ENCODE assay signal across 1 cellular context in genomic region chr12:106773945-106774807, GRCh38.
TF ChIP-seq lines count a peak whose summit lies in the region.

A gene with protein sequence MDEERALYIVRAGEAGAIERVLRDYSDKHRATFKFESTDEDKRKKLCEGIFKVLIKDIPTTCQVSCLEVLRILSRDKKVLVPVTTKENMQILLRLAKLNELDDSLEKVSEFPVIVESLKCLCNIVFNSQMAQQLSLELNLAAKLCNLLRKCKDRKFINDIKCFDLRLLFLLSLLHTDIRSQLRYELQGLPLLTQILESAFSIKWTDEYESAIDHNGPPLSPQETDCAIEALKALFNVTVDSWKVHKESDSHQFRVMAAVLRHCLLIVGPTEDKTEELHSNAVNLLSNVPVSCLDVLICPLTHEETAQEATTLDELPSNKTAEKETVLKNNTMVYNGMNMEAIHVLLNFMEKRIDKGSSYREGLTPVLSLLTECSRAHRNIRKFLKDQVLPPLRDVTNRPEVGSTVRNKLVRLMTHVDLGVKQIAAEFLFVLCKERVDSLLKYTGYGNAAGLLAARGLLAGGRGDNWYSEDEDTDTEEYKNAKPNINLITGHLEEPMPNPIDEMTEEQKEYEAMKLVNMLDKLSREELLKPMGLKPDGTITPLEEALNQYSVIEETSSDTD (plus strand): TSS chr12:106774682. CDS start chr12:106774746, 64 bp downstream.

TF ChIP-seq in K562, 482 proteins besides CTCF, POLR2A, EP300 and RAD21 (continued from another document):
- TF ChIP-seq, protein P1, sequence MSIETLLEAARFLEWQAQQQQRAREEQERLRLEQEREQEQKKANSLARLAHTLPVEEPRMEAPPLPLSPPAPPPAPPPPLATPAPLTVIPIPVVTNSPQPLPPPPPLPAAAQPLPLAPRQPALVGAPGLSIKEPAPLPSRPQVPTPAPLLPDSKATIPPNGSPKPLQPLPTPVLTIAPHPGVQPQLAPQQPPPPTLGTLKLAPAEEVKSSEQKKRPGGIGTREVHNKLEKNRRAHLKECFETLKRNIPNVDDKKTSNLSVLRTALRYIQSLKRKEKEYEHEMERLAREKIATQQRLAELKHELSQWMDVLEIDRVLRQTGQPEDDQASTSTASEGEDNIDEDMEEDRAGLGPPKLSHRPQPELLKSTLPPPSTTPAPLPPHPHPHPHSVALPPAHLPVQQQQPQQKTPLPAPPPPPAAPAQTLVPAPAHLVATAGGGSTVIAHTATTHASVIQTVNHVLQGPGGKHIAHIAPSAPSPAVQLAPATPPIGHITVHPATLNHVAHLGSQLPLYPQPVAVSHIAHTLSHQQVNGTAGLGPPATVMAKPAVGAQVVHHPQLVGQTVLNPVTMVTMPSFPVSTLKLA (conservative IDR thresholded peaks at IDR 0.05) = peak; percentile 29 to 67; a peak in 3 of 4 replicates
- TF ChIP-seq, protein P2, sequence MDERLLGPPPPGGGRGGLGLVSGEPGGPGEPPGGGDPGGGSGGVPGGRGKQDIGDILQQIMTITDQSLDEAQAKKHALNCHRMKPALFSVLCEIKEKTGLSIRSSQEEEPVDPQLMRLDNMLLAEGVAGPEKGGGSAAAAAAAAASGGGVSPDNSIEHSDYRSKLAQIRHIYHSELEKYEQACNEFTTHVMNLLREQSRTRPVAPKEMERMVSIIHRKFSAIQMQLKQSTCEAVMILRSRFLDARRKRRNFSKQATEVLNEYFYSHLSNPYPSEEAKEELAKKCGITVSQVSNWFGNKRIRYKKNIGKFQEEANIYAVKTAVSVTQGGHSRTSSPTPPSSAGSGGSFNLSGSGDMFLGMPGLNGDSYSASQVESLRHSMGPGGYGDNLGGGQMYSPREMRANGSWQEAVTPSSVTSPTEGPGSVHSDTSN (CRISPR knock-in tag; IDR thresholded peaks at IDR 0.05; ENCODE audit: low read depth) = no peak
- TF ChIP-seq, protein P2 (tag; conservative IDR thresholded peaks at IDR 0.05; ENCODE audit: low read depth) = peak; percentile 82
- TF ChIP-seq TAL1 (IDR thresholded peaks at IDR 0.05) (no peak), ZNF830 (CRISPR knock-in tag; IDR thresholded peaks at IDR 0.05) (no peak), SRF (CRISPR knock-in tag; IDR thresholded peaks at IDR 0.05) (peak in 1 of 2 experiments; percentile 57; a peak in 1 of 4 replicates), ZNF717 (CRISPR knock-in tag; IDR thresholded peaks at IDR 0.05) (no peak), ZNF512 (tag; IDR thresholded peaks at IDR 0.05) (no peak), HMG20B (CRISPR knock-in tag; IDR thresholded peaks at IDR 0.05) (no peak), KHSRP (IDR thresholded peaks at IDR 0.05) (peak; percentile 61; the same call in 1 of the 2 replicates), ZNF282 (CRISPR knock-in tag; IDR thresholded peaks at IDR 0.05) (no peak), CAMTA2 (CRISPR knock-in tag; conservative IDR thresholded peaks at IDR 0.05) (no peak)
- TF ChIP-seq, protein P3, sequence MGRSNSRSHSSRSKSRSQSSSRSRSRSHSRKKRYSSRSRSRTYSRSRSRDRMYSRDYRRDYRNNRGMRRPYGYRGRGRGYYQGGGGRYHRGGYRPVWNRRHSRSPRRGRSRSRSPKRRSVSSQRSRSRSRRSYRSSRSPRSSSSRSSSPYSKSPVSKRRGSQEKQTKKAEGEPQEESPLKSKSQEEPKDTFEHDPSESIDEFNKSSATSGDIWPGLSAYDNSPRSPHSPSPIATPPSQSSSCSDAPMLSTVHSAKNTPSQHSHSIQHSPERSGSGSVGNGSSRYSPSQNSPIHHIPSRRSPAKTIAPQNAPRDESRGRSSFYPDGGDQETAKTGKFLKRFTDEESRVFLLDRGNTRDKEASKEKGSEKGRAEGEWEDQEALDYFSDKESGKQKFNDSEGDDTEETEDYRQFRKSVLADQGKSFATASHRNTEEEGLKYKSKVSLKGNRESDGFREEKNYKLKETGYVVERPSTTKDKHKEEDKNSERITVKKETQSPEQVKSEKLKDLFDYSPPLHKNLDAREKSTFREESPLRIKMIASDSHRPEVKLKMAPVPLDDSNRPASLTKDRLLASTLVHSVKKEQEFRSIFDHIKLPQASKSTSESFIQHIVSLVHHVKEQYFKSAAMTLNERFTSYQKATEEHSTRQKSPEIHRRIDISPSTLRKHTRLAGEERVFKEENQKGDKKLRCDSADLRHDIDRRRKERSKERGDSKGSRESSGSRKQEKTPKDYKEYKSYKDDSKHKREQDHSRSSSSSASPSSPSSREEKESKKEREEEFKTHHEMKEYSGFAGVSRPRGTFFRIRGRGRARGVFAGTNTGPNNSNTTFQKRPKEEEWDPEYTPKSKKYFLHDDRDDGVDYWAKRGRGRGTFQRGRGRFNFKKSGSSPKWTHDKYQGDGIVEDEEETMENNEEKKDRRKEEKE (IDR thresholded peaks at IDR 0.05; ENCODE audit: borderline replicate concordance in 1 of 2, control insufficient read depth in 1 of 2, low read depth in 2 of 2, low read length in 1 of 2) = 0 out of 4 replicates have a peak, but pooled peaks of 1 of the 2 experiments have one; percentile 40
